ENCODE assay signal across 1 cellular context in genomic region chr13:25977216-25977615, GRCh38.
TF ChIP-seq lines count a peak whose summit lies in the region.

No MANE protein-coding gene starts in this region.

TF ChIP-seq in H1, 55 proteins besides CTCF, POLR2A, EP300 and RAD21:
- TF ChIP-seq CHD7 (IDR thresholded peaks at IDR 0.05; ENCODE audit: insufficient replicate concordance, low read length) (no peak), TCF12 (IDR thresholded peaks at IDR 0.05; ENCODE audit: low read depth, low read length) (0 out of 2 replicates have a peak, but pooled peaks have one; percentile 53), SP2 (IDR thresholded peaks at IDR 0.05; ENCODE audit: low read length) (no peak), HDAC6 (IDR thresholded peaks at IDR 0.05; ENCODE audit: low read depth, low read length) (no peak), KDM4A (IDR thresholded peaks at IDR 0.05; ENCODE audit: low read depth, low read length, severe bottlenecking) (no peak), CHD2 (IDR thresholded peaks at IDR 0.05; ENCODE audit: low read length) (peak; percentile 78; the same call in 1 of the 2 replicates), TAF1 (IDR thresholded peaks at IDR 0.05; ENCODE audit: low read depth, low read length) (0 out of 2 replicates have a peak, but pooled peaks have one; percentile 48), NANOG (IDR thresholded peaks at IDR 0.05; ENCODE audit: insufficient read depth, low read depth, low read length, poor library complexity, severe bottlenecking) (peak; percentile 55), SIX5 (IDR thresholded peaks at IDR 0.05; ENCODE audit: low read depth, low read length) (no peak), RBBP5 (IDR thresholded peaks at IDR 0.05; ENCODE audit: borderline replicate concordance, low read depth, low read length) (no peak), ASH2L (IDR thresholded peaks at IDR 0.05; ENCODE audit: low read length) (peak; percentile 56), SRF (IDR thresholded peaks at IDR 0.05; ENCODE audit: low read depth, low read length) (no peak)
TF ChIP-seq in H1: peak in this region for 5.
